Comparison of ENCODE assay signal across 24 cellular contexts in genomic region chr7:128710391-128710930, GRCh38. TPM values are rescaled to one million over a fixed set of nuclear protein-coding genes. Genes with fewer than 3 reads are reported as not detected.
DNase-seq lines count a peak whose midpoint lies in the region; ATAC-seq, FAIRE-seq and TF ChIP-seq lines count a peak whose summit lies in the region.
"Had no signal": no experiment of that assay in that cellular context is flagged by ENCODE, and none has a peak within 500 bp of the region (broad histone marks: within the 10 kb centered on the region; RNA-seq: fewer than 3 reads in every experiment).

No MANE protein-coding gene starts in this region.

- no TSS peak for BruUV-seq in HepG2 (replicated peaks; lab: Mats Ljungman, UMichigan)

- DNase-seq in HepG2 (ENCODE audit: low spot score) (no peak), right lobe of liver (no peak), T-helper 17 cell (no peak), fibroblast of mammary gland (ENCODE audit: low read depth) (peak; percentile 54), anterior cingulate cortex (lab: John Stamatoyannopoulos, UW) (no peak), NCI-H1930 (lab: John Stamatoyannopoulos, UW) (no peak), immature natural killer cell (no peak), HPDE6-E6E7 (ENCODE audit: extremely low spot score) (no peak)
- DNase-seq: activated CD4-positive, alpha-beta T cell treated with anti-CD3 and anti-CD28 coated beads for 4 hours; activated T-cell treated with anti-CD3 and anti-CD28 coated beads, Interleukin-2, amount 50 U/mL, for 4 hours; BE2C; COR-L47; DMS79; endodermal cell; esophagus squamous epithelium; NCI-H1417 treated with DMSO at 0.1 percent for 48 hours; NCI-H2107; SJCRH30; T-helper 2 cell; trophoblast cell had no signal

- CTCF ChIA-PET in HepG2 (lab: Yijun Ruan, JAX; ENCODE audit: low intra/inter-chr PET ratio, low total read pairs), result no interaction called here

- intact Hi-C loops in HepG2 (cut with micrococcal nuclease; ENCODE audit: unreplicated experiment) (no loop called here), right lobe of liver (cut with DNase I) (no loop called here)

- H3K27ac Mint-ChIP-seq in T-helper 17 cell (peak overlapping the region; percentile 37), immature natural killer cell (no peak overlapping the region)
- H3K27ac Mint-ChIP-seq: endodermal cell, memory B cell had no signal

- in situ Hi-C loops in HepG2 (cut with HindIII; ENCODE audit: extremely low pct_ligation_motif_present, low pct_unique_long_range_greater_than_20kb), result no loop called here

- H3K9me3 Mint-ChIP-seq in immature natural killer cell, result no peaks in the 10 kb centered on the region
- H3K9me3 Mint-ChIP-seq: activated T-cell treated with anti-CD3 and anti-CD28 coated beads, Interleukin-2, amount 50 U/mL, for 4 hours; memory B cell had no signal

- no peak overlapping the region for H2AFZ ChIP-seq in HepG2 (ENCODE audit: low read length)

- H3K4me2 ChIP-seq in HepG2 (ENCODE audit: low read depth, low read length), result no peak overlapping the region

- H3K4me1 ChIP-seq in HepG2 (ENCODE audit: insufficient read depth, low read length), result no peaks in the 10 kb centered on the region
- H3K4me1 ChIP-seq in right lobe of liver, result no peaks in the 10 kb centered on the region
- H3K4me1 ChIP-seq: adrenal gland, BE2C, esophagus squamous epithelium had no signal

- H3K4me1 Mint-ChIP-seq in T-helper 17 cell, result no peaks in the 10 kb centered on the region
- H3K4me1 Mint-ChIP-seq in immature natural killer cell, result no peaks in the 10 kb centered on the region
- H3K4me1 Mint-ChIP-seq: memory B cell had no signal

- H3K4me3 ChIP-seq in HepG2 (replicated peaks in 1 of 3; ENCODE audit: insufficient read depth in 1 of 3, low read depth in 2 of 3, low read length in 3 of 3) (no peak overlapping the region), right lobe of liver (no peak overlapping the region), fibroblast of mammary gland (ENCODE audit: control insufficient read depth, low read depth, low read length) (no peak overlapping the region)
- H3K4me3 ChIP-seq: adrenal gland, esophagus squamous epithelium, SJCRH30 had no signal

- no peak for ATAC-seq in HepG2
- no peak for ATAC-seq in right lobe of liver
- ATAC-seq in T-helper 17 cell, result no peak
- ATAC-seq: activated T-cell treated with anti-CD3 and anti-CD28 coated beads, Interleukin-2, amount 50 U/mL, for 4 hours had no signal

- H3K9me3 ChIP-seq in HepG2 (ENCODE audit: low read length) (no peaks in the 10 kb centered on the region), right lobe of liver (no peaks in the 10 kb centered on the region), T-helper 17 cell (ENCODE audit: control insufficient read depth, low read length, poor library complexity, severe bottlenecking) (no peaks in the 10 kb centered on the region)
- H3K9me3 ChIP-seq: adrenal gland, BE2C, esophagus squamous epithelium had no signal

- no peak for TF ChIP-seq CTCF in HepG2 (CRISPR knock-in tag; IDR thresholded peaks at IDR 0.05)
- no peak for TF ChIP-seq CTCF in right lobe of liver (IDR thresholded peaks at IDR 0.05)
- no peak for TF ChIP-seq CTCF in fibroblast of mammary gland (conservative IDR thresholded peaks at IDR 0.05; ENCODE audit: control insufficient read depth, insufficient read depth, low read depth, low read length)

- H3K27me3 Mint-ChIP-seq in T-helper 17 cell, result peaks cover 15% of the 10 kb centered on the region
- H3K27me3 Mint-ChIP-seq in immature natural killer cell (ENCODE audit: low read depth in 3 of 3), result peaks cover 4 to 10% (median 7%) of the 10 kb centered on the region in 3 donors

- TF ChIP-seq POLR2A in HepG2 (IDR thresholded peaks at IDR 0.05; ENCODE audit: insufficient read depth in 1 of 2, low read depth in 2 of 2, low read length in 2 of 2) (no peak), right lobe of liver (IDR thresholded peaks at IDR 0.05) (no peak)

- H3K36me3 Mint-ChIP-seq in T-helper 17 cell (ENCODE audit: low read depth), result no peaks in the 10 kb centered on the region
- H3K36me3 Mint-ChIP-seq in immature natural killer cell, result peaks cover 0 to 4% (median 0%) of the 10 kb centered on the region in 3 donors
- H3K36me3 Mint-ChIP-seq: memory B cell had no signal

- TF ChIP-seq EP300 in HepG2 (IDR thresholded peaks at IDR 0.05; ENCODE audit: low read depth in 2 of 2, low read length in 2 of 2), result no peak
- no peak for TF ChIP-seq EP300 in HepG2 (CRISPR knock-in tag; IDR thresholded peaks at IDR 0.05; ENCODE audit: borderline replicate concordance)

- WGBS in HepG2 (ENCODE audit: low lambda C conversion rate), result 52% methylated on average over 8 of the region's 8 CpGs
- 68% methylated on average over 7 of the region's 8 CpGs for WGBS in right lobe of liver (ENCODE audit: insufficient coverage, low coverage, low lambda C conversion rate, missing lambda C conversion rate)

- H3K27ac ChIP-seq in HepG2 (ENCODE audit: extremely low read length, insufficient read depth, low read length) (no peak overlapping the region), right lobe of liver (no peak overlapping the region)
- H3K27ac ChIP-seq: adrenal gland, esophagus squamous epithelium, SJCRH30 had no signal

- FAIRE-seq in HepG2 (lab: Jason Lieb, UNC), result no peak
- FAIRE-seq: A204.1, H54 had no signal

- H3K36me3 ChIP-seq in HepG2 (replicated peaks in 1 of 2; ENCODE audit: control insufficient read depth in 1 of 2, insufficient read depth in 2 of 2, low read length in 2 of 2), result no peaks in the 10 kb centered on the region
- H3K36me3 ChIP-seq in right lobe of liver, result no peaks in the 10 kb centered on the region
- H3K36me3 ChIP-seq: adrenal gland, BE2C, esophagus squamous epithelium, SJCRH30 had no signal

- no peak for TF ChIP-seq RAD21 in HepG2 (CRISPR knock-in tag; IDR thresholded peaks at IDR 0.05)

- H3K27me3 ChIP-seq in HepG2 (ENCODE audit: control insufficient read depth in 1 of 2, insufficient read depth in 2 of 2, low read length in 2 of 2) (peaks cover 0 to 12% of the 10 kb centered on the region in 2 experiments; a peak in 1 of 5 replicates), right lobe of liver (no peaks in the 10 kb centered on the region)
- H3K27me3 ChIP-seq: adrenal gland, BE2C, esophagus squamous epithelium, SJCRH30 had no signal

- H3K4me3 Mint-ChIP-seq in T-helper 17 cell, result no peak overlapping the region
- no peak overlapping the region for H3K4me3 Mint-ChIP-seq in immature natural killer cell
- H3K4me3 Mint-ChIP-seq: activated T-cell treated with anti-CD3 and anti-CD28 coated beads, Interleukin-2, amount 50 U/mL, for 4 hours; endodermal cell; memory B cell had no signal

- no peak overlapping the region for H3K9ac ChIP-seq in HepG2 (ENCODE audit: insufficient read depth, low read depth, low read length)

- H3K79me2 ChIP-seq in HepG2 (ENCODE audit: insufficient read depth, low read length), result no peaks in the 10 kb centered on the region

- POLR2A ChIA-PET in HepG2 (lab: Yijun Ruan, JAX), result no interaction called here

- H4K20me1 ChIP-seq in HepG2 (ENCODE audit: insufficient read depth, low read length), result no peaks in the 10 kb centered on the region

RNA-seq across cellular contexts. Expression of gene CALU, which starts 28.7 kb away (rescaled TPM):
- total RNA-seq in HepG2 (2016; rRNA removed; fragmentation: Illumina TruSeq; extraction: Trizol) (142 and 252 TPM in 2 replicates), right lobe of liver (10 to 100 TPM; 25.4 to 48.3 (median 42.1) TPM), T-helper 17 cell (10 to 100 TPM; 19.9 to 28.1 TPM)
- total RNA-seq in HepG2 (2016; cell fraction: cytosol; rRNA removed; fragmentation: Illumina TruSeq; extraction: Trizol; ENCODE audit: low read depth), result 15.1 and 15.2 TPM in 2 replicates
- total RNA-seq in HepG2 (2016; cell fraction: insoluble cytoplasmic fraction; rRNA removed; fragmentation: Illumina TruSeq; extraction: Trizol), result 133 and 260 TPM in 2 replicates
- total RNA-seq in HepG2 (2016; cell fraction: membrane; rRNA removed; fragmentation: Illumina TruSeq; extraction: Trizol), result 44.5 and 53.3 TPM in 2 replicates
- 214 and 252 TPM in 2 replicates for total RNA-seq in HepG2 (2016; cell fraction: nucleus; rRNA removed; fragmentation: Illumina TruSeq; extraction: Trizol)
- polyA plus RNA-seq in HepG2 (2011; rRNA removed) (136 and 198 TPM in 2 replicates), immature natural killer cell (10 to 100 TPM; 26.6 to 49.3 (median 45.9) TPM)
- polyA plus RNA-seq in HepG2 (2011; cell fraction: cytosol; rRNA removed), result 96.7 and 147 TPM in 2 replicates
- 33.4 and 42.7 TPM in 2 replicates for polyA plus RNA-seq in HepG2 (2011; cell fraction: nucleus; rRNA removed)
- polyA plus RNA-seq in HepG2 (2012), result 236 and 237 TPM in 2 replicates
- 12.0 and 12.8 TPM in 2 replicates for polyA plus RNA-seq in HepG2 (2016; cell fraction: cytosol; fragmentation: Illumina TruSeq; extraction: Trizol; ENCODE audit: low read depth)
- polyA plus RNA-seq in HepG2 (2016; cell fraction: insoluble cytoplasmic fraction; fragmentation: Illumina TruSeq; extraction: Trizol; ENCODE audit: low read depth), result 135 and 140 TPM in 2 replicates
- polyA plus RNA-seq in HepG2 (2016; cell fraction: membrane; fragmentation: Illumina TruSeq; extraction: Trizol; ENCODE audit: low read depth), result 30.9 and 36.3 TPM in 2 replicates
- 282 and 283 TPM in 2 replicates for polyA plus RNA-seq in HepG2 (2016; cell fraction: nucleus; fragmentation: Illumina TruSeq; extraction: Trizol; ENCODE audit: insufficient read depth, low read depth)
- 58.1 and 85.7 TPM in 2 replicates for polyA minus RNA-seq in HepG2 (2011; rRNA and poly(A)+ RNA removed; ENCODE audit: low replicate concordance)
- 156 and 168 TPM in 2 replicates for polyA minus RNA-seq in HepG2 (2011; cell fraction: cytosol; rRNA and poly(A)+ RNA removed)
- 92.3 and 101 TPM in 2 replicates for polyA minus RNA-seq in HepG2 (2011; cell fraction: nucleus; rRNA and poly(A)+ RNA removed)

RNA-seq across cellular contexts. Expression of gene GARIN1A, which starts 38.4 kb away (rescaled TPM):
- total RNA-seq in HepG2 (2016; rRNA removed; fragmentation: Illumina TruSeq; extraction: Trizol) (not detected in 2 replicates), right lobe of liver (1 to 10 TPM in 1 of 6 experiments, under 1 TPM in 5; 0.06 to 1.3 (median 0.48) TPM), T-helper 17 cell (1 to 10 TPM in 1 of 2 donors, under 1 TPM in 1; 0.80 to 1.4 TPM)
- not detected in 2 replicates for total RNA-seq in HepG2 (2016; cell fraction: cytosol; rRNA removed; fragmentation: Illumina TruSeq; extraction: Trizol; ENCODE audit: low read depth)
- total RNA-seq in HepG2 (2016; cell fraction: insoluble cytoplasmic fraction; rRNA removed; fragmentation: Illumina TruSeq; extraction: Trizol), result not detected in 2 replicates
- total RNA-seq in HepG2 (2016; cell fraction: membrane; rRNA removed; fragmentation: Illumina TruSeq; extraction: Trizol), result not detected in 2 replicates
- total RNA-seq in HepG2 (2016; cell fraction: nucleus; rRNA removed; fragmentation: Illumina TruSeq; extraction: Trizol), result not detected in 2 replicates
- polyA plus RNA-seq in HepG2 (2011; rRNA removed) (0.09 and 0.12 TPM in 2 replicates), immature natural killer cell (not detected)
- 0.05 TPM in 1 of 2 replicates, not detected in the other for polyA plus RNA-seq in HepG2 (2011; cell fraction: cytosol; rRNA removed)
- 0.21 and 0.40 TPM in 2 replicates for polyA plus RNA-seq in HepG2 (2011; cell fraction: nucleus; rRNA removed)
- 0.04 TPM in 1 of 2 replicates, not detected in the other for polyA plus RNA-seq in HepG2 (2012)
- polyA plus RNA-seq in HepG2 (2016; cell fraction: cytosol; fragmentation: Illumina TruSeq; extraction: Trizol; ENCODE audit: low read depth), result not detected in 2 replicates
- not detected in 2 replicates for polyA plus RNA-seq in HepG2 (2016; cell fraction: insoluble cytoplasmic fraction; fragmentation: Illumina TruSeq; extraction: Trizol; ENCODE audit: low read depth)
- not detected in 2 replicates for polyA plus RNA-seq in HepG2 (2016; cell fraction: membrane; fragmentation: Illumina TruSeq; extraction: Trizol; ENCODE audit: low read depth)
- polyA plus RNA-seq in HepG2 (2016; cell fraction: nucleus; fragmentation: Illumina TruSeq; extraction: Trizol; ENCODE audit: insufficient read depth, low read depth), result 0.68 and 0.77 TPM in 2 replicates
- polyA minus RNA-seq in HepG2 (2011; rRNA and poly(A)+ RNA removed; ENCODE audit: low replicate concordance), result 0.04 and 0.54 TPM in 2 replicates
- not detected in 2 replicates for polyA minus RNA-seq in HepG2 (2011; cell fraction: cytosol; rRNA and poly(A)+ RNA removed)
- polyA minus RNA-seq in HepG2 (2011; cell fraction: nucleus; rRNA and poly(A)+ RNA removed), result 0.25 and 0.26 TPM in 2 replicates
